In genomic region chr5:152501294-152501693, GRCh38 we compare ENCODE assay signal across 26 cellular contexts.
"Had no signal": no experiment of that assay in that cellular context is flagged by ENCODE, and none has a peak within 500 bp of the region (broad histone marks: within the 10 kb centered on the region; RNA-seq: fewer than 3 reads in every experiment).

No MANE protein-coding gene starts in this region.

- H3K36me3 ChIP-seq: esophagus squamous epithelium, gastroesophageal sphincter, sigmoid colon, vagina had no signal

- FAIRE-seq: bronchial epithelial cell, islet of Langerhans had no signal

- H3K4me3 ChIP-seq: coronary artery, esophagus squamous epithelium, gastroesophageal sphincter, sigmoid colon, smooth muscle cell, testis, vagina had no signal

- ATAC-seq: activated CD4-positive, alpha-beta T cell treated with anti-CD3 and anti-CD28 coated beads for 36 hours; gastroesophageal sphincter; left ventricle myocardium superior; natural killer cell; stimulated activated naive B cell treated with anti-CD40 and anti-IgM and Interleukin-4, amounts not matched to agents 10 μg/mL and 1 μg/mL and 100 μg/mL, for 72 hours had no signal

- H3K9me3 ChIP-seq: esophagus squamous epithelium, gastroesophageal sphincter, sigmoid colon, testis, vagina had no signal

- H3K4me1 ChIP-seq: esophagus squamous epithelium, gastroesophageal sphincter, sigmoid colon, testis, vagina had no signal

- H3K27me3 ChIP-seq: gastroesophageal sphincter, sigmoid colon, testis, vagina had no signal

- DNase-seq: activated B cell treated with CpG ODN at 0.5 μM for 24 hours; activated CD4-positive, alpha-beta T cell treated with anti-CD3 and anti-CD28 coated beads for 36 hours; activated CD4-positive, alpha-beta T cell treated with anti-CD3 and anti-CD28 coated beads, Interleukin-2, amount 50 U/mL, for 48 hours; activated naive CD4-positive, alpha-beta T cell treated with anti-CD3 and anti-CD28 coated beads, Interleukin-2, amount 10 ng/mL, durations not matched to agents 7 days and 5 days; activated T-cell treated with anti-CD3 and anti-CD28 coated beads, Interleukin-2, amount 50 U/mL, for 48 hours; amygdala; cerebellar nuclear complex; esophagus squamous epithelium; head of caudate nucleus; left ventricle myocardium superior; mammary epithelial cell; midbrain; natural killer cell; retina; sigmoid colon; stimulated activated CD4-positive, alpha-beta T cell treated with anti-CD3 and anti-CD28 coated beads, Interleukin-2, amount 100 ng/mL, for 48 hours; stimulated activated CD8-positive, alpha-beta memory T cell treated with anti-CD3 and anti-CD28 coated beads, Interleukin-4, amount 100 ng/mL, for 48 hours; stimulated activated naive B cell treated with anti-CD40 and anti-IgM and Interleukin-4, amounts not matched to agents 10 μg/mL and 1 μg/mL and 100 μg/mL, for 72 hours; testis; trophoblast cell had no signal

- H3K4me2 ChIP-seq: smooth muscle cell had no signal

- H3K27ac ChIP-seq: coronary artery, esophagus squamous epithelium, gastroesophageal sphincter, sigmoid colon, testis, vagina had no signal
